ENCODE assay signal across 23 cellular contexts in genomic region chr7:109868215-109868614, GRCh38.
DNase-seq lines count a peak whose midpoint lies in the region; ATAC-seq and TF ChIP-seq lines count a peak whose summit lies in the region.
"Had no signal": no experiment of that assay in that cellular context is flagged by ENCODE, and none has a peak within 500 bp of the region (broad histone marks: within the 10 kb centered on the region; RNA-seq: fewer than 3 reads in every experiment).

No MANE protein-coding gene starts in this region.

- peak; percentile 41; the same call in 1 of the 2 replicates for TF ChIP-seq RAD21 in Ishikawa (IDR thresholded peaks at IDR 0.05; ENCODE audit: low read depth)

- no peaks in the 10 kb centered on the region for H3K9me3 ChIP-seq in PC-3 (ENCODE audit: low read length)
- H3K9me3 ChIP-seq in hepatocyte (ENCODE audit: low read depth) = no peaks in the 10 kb centered on the region
- H3K9me3 ChIP-seq: ascending aorta; BLaER1 treated with 17β-estradiol and CSF1 and Interleukin-3, amounts not matched to agents 10 nM and 100 nM; SJSA1; upper lobe of left lung had no signal

- POLR2A ChIA-PET in PC-3 (lab: Charles Lee; ENCODE audit: unreplicated experiment) = no interaction called here

- DNase-seq in NCI-H2171 treated with DMSO at 0.1 percent for 48 hours (lab: John Stamatoyannopoulos, UW) (peak; percentile 39), NCI-H2171 (lab: John Stamatoyannopoulos, UW) (no peak), PC-3 (no peak), hepatocyte (ENCODE audit: low spot score) (no peak), NCI-H82 (lab: John Stamatoyannopoulos, UW) (no peak), activated T-cell treated with anti-CD3 and anti-CD28 coated beads for 4 hours (no peak)
- DNase-seq: activated CD4-positive, alpha-beta T cell treated with anti-CD3 and anti-CD28 coated beads for 36 hours; activated effector memory CD4-positive, alpha-beta T cell treated with anti-CD3 and anti-CD28 coated beads, Interleukin-2, amount 50 U/mL, for 16 hours; activated naive CD8-positive, alpha-beta T cell treated with anti-CD3 and anti-CD28 coated beads for 36 hours; immature natural killer cell; Kasumi-1; NCI-H1930; RPMI8226; stimulated activated naive B cell treated with anti-CD40 and anti-IgM and Interleukin-4, amounts not matched to agents 10 μg/mL and 1 μg/mL and 100 μg/mL, for 72 hours; T-helper 17 cell; upper lobe of left lung had no signal

- intact Hi-C loops in PC-3 (cut with micrococcal nuclease) = no loop called here

- H3K9me2 ChIP-seq in PC-3 (replicated peaks; ENCODE audit: low read length) = no peaks in the 10 kb centered on the region
- no peaks in the 10 kb centered on the region for H3K9me2 ChIP-seq in hepatocyte (replicated peaks; ENCODE audit: insufficient read depth)

- H4K20me1 ChIP-seq in PC-3 (ENCODE audit: low read length) = no peaks in the 10 kb centered on the region
- H4K20me1 ChIP-seq in hepatocyte (ENCODE audit: insufficient read depth, poor library complexity, severe bottlenecking) = no peaks in the 10 kb centered on the region
- H4K20me1 ChIP-seq: BLaER1 treated with 17β-estradiol and CSF1 and Interleukin-3, amounts not matched to agents 10 nM and 100 nM had no signal

- no peaks in the 10 kb centered on the region for H3K27me3 ChIP-seq in PC-3 (ENCODE audit: low read length)
- H3K27me3 ChIP-seq in hepatocyte = no peaks in the 10 kb centered on the region
- H3K27me3 ChIP-seq: ascending aorta; BLaER1 treated with 17β-estradiol and CSF1 and Interleukin-3, amounts not matched to agents 10 nM and 100 nM; cardiac muscle cell; SJSA1; upper lobe of left lung had no signal

- no peaks in the 10 kb centered on the region for H3F3A ChIP-seq in PC-3 (ENCODE audit: low read length, unreplicated experiment)

- BruUV-seq in PC-3 (replicated peaks; lab: Mats Ljungman, UMichigan) = no TSS peak

- H3K4me3 ChIP-seq in PC-3 (ENCODE audit: low read length) (no peak overlapping the region), hepatocyte (no peak overlapping the region)
- H3K4me3 ChIP-seq: ascending aorta; BLaER1 treated with 17β-estradiol and CSF1 and Interleukin-3, amounts not matched to agents 10 nM and 100 nM; cardiac muscle cell; SJSA1; upper lobe of left lung had no signal

- peak; percentile 70 for ATAC-seq in PC-3
- no peak for ATAC-seq in HG03045 (IDR thresholded peaks at IDR 0.05; ENCODE audit: unreplicated experiment)
- ATAC-seq: activated CD4-positive, alpha-beta T cell treated with anti-CD3 and anti-CD28 coated beads for 36 hours; left lobe of liver; T-helper 17 cell had no signal

- H3K4me2 ChIP-seq in PC-3 (ENCODE audit: low read length) = no peak overlapping the region
- no peak overlapping the region for H3K4me2 ChIP-seq in hepatocyte
- H3K4me2 ChIP-seq: BLaER1 treated with 17β-estradiol and CSF1 and Interleukin-3, amounts not matched to agents 10 nM and 100 nM had no signal

- H3K9ac ChIP-seq in PC-3 (ENCODE audit: low read length) = no peak overlapping the region
- H3K9ac ChIP-seq: BLaER1 treated with 17β-estradiol and CSF1 and Interleukin-3, amounts not matched to agents 10 nM and 100 nM had no signal

- H2AFZ ChIP-seq in PC-3 (ENCODE audit: low read length) = no peak overlapping the region
- no peak overlapping the region for H2AFZ ChIP-seq in hepatocyte

- H3K79me2 ChIP-seq in PC-3 (ENCODE audit: low read length) (no peaks in the 10 kb centered on the region), hepatocyte (no peaks in the 10 kb centered on the region)

- H3K27ac ChIP-seq in PC-3 (ENCODE audit: low read length) (no peak overlapping the region), hepatocyte (no peak overlapping the region)
- H3K27ac ChIP-seq: ascending aorta; BLaER1 treated with 17β-estradiol and CSF1 and Interleukin-3, amounts not matched to agents 10 nM and 100 nM; cardiac muscle cell; SJSA1; upper lobe of left lung had no signal

- no peak for TF ChIP-seq CTCF in PC-3 (conservative IDR thresholded peaks at IDR 0.05; ENCODE audit: low read depth, low read length)
- TF ChIP-seq CTCF in hepatocyte (IDR thresholded peaks at IDR 0.05; ENCODE audit: poor library complexity) = peak; percentile 17

- no peak for TF ChIP-seq EP300 in Ishikawa (IDR thresholded peaks at IDR 0.05; ENCODE audit: borderline replicate concordance)

- H3K36me3 ChIP-seq in PC-3 (ENCODE audit: low read depth, low read length) (no peaks in the 10 kb centered on the region), hepatocyte (replicated peaks; ENCODE audit: insufficient read depth, low read depth) (no peaks in the 10 kb centered on the region)
- H3K36me3 ChIP-seq: ascending aorta; BLaER1 treated with 17β-estradiol and CSF1 and Interleukin-3, amounts not matched to agents 10 nM and 100 nM; cardiac muscle cell; SJSA1; upper lobe of left lung had no signal

- H3K4me1 ChIP-seq in PC-3 (ENCODE audit: insufficient read depth, low read length) = no peaks in the 10 kb centered on the region
- no peaks in the 10 kb centered on the region for H3K4me1 ChIP-seq in hepatocyte (ENCODE audit: insufficient read depth)
- H3K4me1 ChIP-seq: ascending aorta; BLaER1 treated with 17β-estradiol and CSF1 and Interleukin-3, amounts not matched to agents 10 nM and 100 nM; SJSA1 had no signal

- CTCF ChIA-PET in PC-3 (lab: Charles Lee) = no interaction called here

TF ChIP-seq in Ishikawa, 13 proteins besides CTCF, POLR2A, EP300 and RAD21:
- TF ChIP-seq EGR1 (IDR thresholded peaks at IDR 0.05) (no peak), REST (IDR thresholded peaks at IDR 0.05; ENCODE audit: low read depth) (no peak), TCF12 (IDR thresholded peaks at IDR 0.05; ENCODE audit: low read depth) (no peak), CEBPB (IDR thresholded peaks at IDR 0.05) (no peak), YY1 (IDR thresholded peaks at IDR 0.05; ENCODE audit: low read depth) (no peak), FOXM1 (IDR thresholded peaks at IDR 0.05; ENCODE audit: borderline replicate concordance, low read depth) (no peak), TEAD4 (IDR thresholded peaks at IDR 0.05) (no peak), CREB1 (IDR thresholded peaks at IDR 0.05; ENCODE audit: low read depth) (no peak), USF1 (IDR thresholded peaks at IDR 0.05) (no peak)
- TF ChIP-seq, protein P1, sequence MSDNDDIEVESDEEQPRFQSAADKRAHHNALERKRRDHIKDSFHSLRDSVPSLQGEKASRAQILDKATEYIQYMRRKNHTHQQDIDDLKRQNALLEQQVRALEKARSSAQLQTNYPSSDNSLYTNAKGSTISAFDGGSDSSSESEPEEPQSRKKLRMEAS (IDR thresholded peaks at IDR 0.05) = no peak
TF ChIP-seq in Ishikawa: peak in this region for 0.
